35 cellular contexts compared by ENCODE assay signal in the genomic region with DNA sequence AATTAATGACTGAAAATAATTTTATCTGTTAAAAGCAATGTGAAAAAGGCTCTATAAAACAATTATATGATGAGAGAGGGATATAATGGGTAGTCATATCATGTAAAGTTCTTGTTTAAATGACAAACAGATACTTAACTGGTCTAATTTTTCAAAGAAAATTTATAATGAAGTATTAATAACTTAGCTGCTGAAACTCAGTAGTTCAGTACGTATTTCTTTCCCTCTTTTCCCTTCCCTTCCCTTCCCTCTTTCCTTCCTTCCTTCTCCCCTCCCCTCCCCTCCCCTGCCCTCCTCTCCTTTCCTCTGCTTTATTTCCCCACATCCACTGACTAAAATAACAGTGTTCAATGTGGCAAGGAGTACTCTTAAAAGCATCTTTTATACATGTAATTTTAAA.
A peak's percentile ranks its signal among the peaks of the same experiment; 100 is the strongest.
DNase-seq lines count a peak whose midpoint lies in the region; ATAC-seq, FAIRE-seq and TF ChIP-seq lines count a peak whose summit lies in the region.
"Had no signal": no experiment of that assay in that cellular context is flagged by ENCODE, and none has a peak within 500 bp of the region (broad histone marks: within the 10 kb centered on the region; RNA-seq: fewer than 3 reads in every experiment).

No MANE protein-coding gene starts in this region.

- no TSS peak for BruUV-seq in MCF 10A (replicated peaks; lab: Mats Ljungman, UMichigan)
- no TSS peak for BruUV-seq in HepG2 (replicated peaks; lab: Mats Ljungman, UMichigan)
- BruUV-seq in K562 (replicated peaks; lab: Mats Ljungman, UMichigan) = no TSS peak

- no peaks in the 10 kb centered on the region for H3K9me3 Mint-ChIP-seq in MCF 10A (ENCODE audit: unreplicated experiment)
- H3K9me3 Mint-ChIP-seq: CD4-positive, alpha-beta T cell; CD8-positive, alpha-beta memory T cell; CD8-positive, alpha-beta T cell had no signal

- TF ChIP-seq POLR2A in breast epithelium (IDR thresholded peaks at IDR 0.05) = no peak
- no peak for TF ChIP-seq POLR2A in HepG2 (IDR thresholded peaks at IDR 0.05; ENCODE audit: insufficient read depth in 1 of 2, low read depth in 2 of 2, low read length in 2 of 2)
- TF ChIP-seq POLR2A in right lobe of liver (IDR thresholded peaks at IDR 0.05) = no peak
- TF ChIP-seq POLR2A in K562 (conservative IDR thresholded peaks at IDR 0.05) = no peak

- TF ChIP-seq CTCF in MCF 10A (IDR thresholded peaks at IDR 0.05; ENCODE audit: unreplicated experiment) = no peak
- no peak for TF ChIP-seq CTCF in breast epithelium (IDR thresholded peaks at IDR 0.05)
- no peak for TF ChIP-seq CTCF in HepG2 (CRISPR knock-in tag; IDR thresholded peaks at IDR 0.05)
- no peak for TF ChIP-seq CTCF in right lobe of liver (IDR thresholded peaks at IDR 0.05)
- no peak for TF ChIP-seq CTCF in K562 (IDR thresholded peaks at IDR 0.05 in 2 of 3, conservative IDR thresholded peaks at IDR 0.05 in 1 of 3; ENCODE audit: insufficient read depth in 2 of 3, low read depth in 1 of 3, low read length in 3 of 3)

- no peaks in the 10 kb centered on the region for H3K27me3 ChIP-seq in breast epithelium
- H3K27me3 ChIP-seq in HepG2 (ENCODE audit: control insufficient read depth in 1 of 2, insufficient read depth in 2 of 2, low read length in 2 of 2) = no peaks in the 10 kb centered on the region
- H3K27me3 ChIP-seq in right lobe of liver = no peaks in the 10 kb centered on the region
- H3K27me3 ChIP-seq in K562 (ENCODE audit: control insufficient read depth in 2 of 2, insufficient read depth in 2 of 2, low read length in 2 of 2) = no peaks in the 10 kb centered on the region
- H3K27me3 ChIP-seq: BE2C; BLaER1; BLaER1 treated with 17β-estradiol and CSF1 and Interleukin-3, amounts not matched to agents 10 nM and 100 nM had no signal

- H3K79me2 ChIP-seq in HepG2 (ENCODE audit: insufficient read depth, low read length) (no peaks in the 10 kb centered on the region), K562 (ENCODE audit: control insufficient read depth, insufficient read depth, low read length) (no peaks in the 10 kb centered on the region)

- H2AFZ ChIP-seq in HepG2 (ENCODE audit: low read length) (no peak overlapping the region), K562 (ENCODE audit: low read depth, low read length) (no peak overlapping the region)

- FAIRE-seq in HepG2 (lab: Jason Lieb, UNC) (no peak), K562 (lab: Jason Lieb, UNC) (no peak)
- FAIRE-seq: A204.1, A549, D721Med had no signal

- POLR2A ChIA-PET in MCF 10A (lab: Yijun Ruan, JAX) = no interaction called here
- POLR2A ChIA-PET in HepG2 (lab: Yijun Ruan, JAX) = no interaction called here
- POLR2A ChIA-PET in K562 (lab: Yijun Ruan, JAX) = no interaction called here

- H3K4me2 ChIP-seq in HepG2 (ENCODE audit: low read depth, low read length) = no peak overlapping the region
- H3K4me2 ChIP-seq in K562 (ENCODE audit: insufficient read depth, low read length) = no peak overlapping the region
- H3K4me2 ChIP-seq: A549; BLaER1; BLaER1 treated with 17β-estradiol and CSF1 and Interleukin-3, amounts not matched to agents 10 nM and 100 nM had no signal

- H4K20me1 ChIP-seq in HepG2 (ENCODE audit: insufficient read depth, low read length) (no peaks in the 10 kb centered on the region), K562 (replicated peaks; ENCODE audit: control insufficient read depth, insufficient read depth, low read length) (no peaks in the 10 kb centered on the region)
- H4K20me1 ChIP-seq: BLaER1; BLaER1 treated with 17β-estradiol and CSF1 and Interleukin-3, amounts not matched to agents 10 nM and 100 nM had no signal

- H3K27ac ChIP-seq in breast epithelium = no peak overlapping the region
- no peak overlapping the region for H3K27ac ChIP-seq in HepG2 (ENCODE audit: extremely low read length, insufficient read depth, low read length)
- no peak overlapping the region for H3K27ac ChIP-seq in right lobe of liver
- H3K27ac ChIP-seq in K562 (ENCODE audit: extremely low read depth, low read depth, low read length) = no peak overlapping the region
- H3K27ac ChIP-seq: 22Rv1; A549; BLaER1; BLaER1 treated with 17β-estradiol and CSF1 and Interleukin-3, amounts not matched to agents 10 nM and 100 nM; C4-2B had no signal

- H3K9ac ChIP-seq in HepG2 (ENCODE audit: insufficient read depth, low read depth, low read length) (no peak overlapping the region), K562 (ENCODE audit: insufficient read depth in 1 of 2, low read depth in 2 of 2, low read length in 2 of 2) (no peak overlapping the region)
- H3K9ac ChIP-seq: BLaER1; BLaER1 treated with 17β-estradiol and CSF1 and Interleukin-3, amounts not matched to agents 10 nM and 100 nM had no signal

- ATAC-seq in HepG2 = no peak
- ATAC-seq in right lobe of liver = no peak
- ATAC-seq in K562 = no peak
- ATAC-seq: A549; CD8-positive, alpha-beta T cell had no signal

- no peak overlapping the region for H3K4me3 ChIP-seq in breast epithelium
- H3K4me3 ChIP-seq in HepG2 (replicated peaks in 1 of 3; ENCODE audit: insufficient read depth in 1 of 3, low read depth in 2 of 3, low read length in 3 of 3) = no peak overlapping the region
- H3K4me3 ChIP-seq in right lobe of liver = no peak overlapping the region
- no peak overlapping the region for H3K4me3 ChIP-seq in K562
- H3K4me3 ChIP-seq: A549; BLaER1; BLaER1 treated with 17β-estradiol and CSF1 and Interleukin-3, amounts not matched to agents 10 nM and 100 nM had no signal

- H3K36me3 Mint-ChIP-seq in MCF 10A (ENCODE audit: insufficient read depth, unreplicated experiment) = no peaks in the 10 kb centered on the region
- H3K36me3 Mint-ChIP-seq: CD14-positive monocyte; CD4-positive, alpha-beta memory T cell; CD4-positive, CD25-positive, alpha-beta regulatory T cell; CD8-positive, alpha-beta memory T cell; CD8-positive, alpha-beta T cell had no signal

- H3K4me1 ChIP-seq in breast epithelium (no peaks in the 10 kb centered on the region), HepG2 (ENCODE audit: insufficient read depth, low read length) (no peaks in the 10 kb centered on the region), right lobe of liver (no peaks in the 10 kb centered on the region), K562 (replicated peaks in 1 of 2; ENCODE audit: control insufficient read depth in 2 of 2, insufficient read depth in 2 of 2, low read length in 2 of 2) (no peaks in the 10 kb centered on the region)
- H3K4me1 ChIP-seq: A549; BE2C; BLaER1; BLaER1 treated with 17β-estradiol and CSF1 and Interleukin-3, amounts not matched to agents 10 nM and 100 nM; Caco-2 had no signal

- no peak overlapping the region for H3K4me3 Mint-ChIP-seq in MCF 10A (ENCODE audit: unreplicated experiment)
- H3K4me3 Mint-ChIP-seq: B cell; CD14-positive monocyte; CD4-positive, alpha-beta memory T cell; CD4-positive, alpha-beta T cell; CD4-positive, CD25-positive, alpha-beta regulatory T cell; CD8-positive, alpha-beta memory T cell; CD8-positive, alpha-beta T cell had no signal

- no peaks in the 10 kb centered on the region for H3K36me3 ChIP-seq in breast epithelium
- no peaks in the 10 kb centered on the region for H3K36me3 ChIP-seq in HepG2 (replicated peaks in 1 of 2; ENCODE audit: control insufficient read depth in 1 of 2, insufficient read depth in 2 of 2, low read length in 2 of 2)
- H3K36me3 ChIP-seq in right lobe of liver = no peaks in the 10 kb centered on the region
- no peaks in the 10 kb centered on the region for H3K36me3 ChIP-seq in K562 (ENCODE audit: control insufficient read depth, insufficient read depth, low read length)
- H3K36me3 ChIP-seq: BE2C; BLaER1; BLaER1 treated with 17β-estradiol and CSF1 and Interleukin-3, amounts not matched to agents 10 nM and 100 nM had no signal

- in situ Hi-C loops in HepG2 (cut with HindIII; ENCODE audit: extremely low pct_ligation_motif_present, low pct_unique_long_range_greater_than_20kb) = no loop called here
- in situ Hi-C loops in K562 (cut with MboI) = no loop called here

- no peak for TF ChIP-seq RAD21 in HepG2 (CRISPR knock-in tag; IDR thresholded peaks at IDR 0.05)
- no peak for TF ChIP-seq RAD21 in K562 (CRISPR knock-in tag; conservative IDR thresholded peaks at IDR 0.05 in 1 of 2, IDR thresholded peaks at IDR 0.05 in 1 of 2)

- WGBS in HepG2 (ENCODE audit: low lambda C conversion rate) = 5% methylated on average over 1 of the region's 1 CpG
- 54% methylated on average over 1 of the region's 1 CpG for WGBS in right lobe of liver (ENCODE audit: insufficient coverage, low coverage, low lambda C conversion rate, missing lambda C conversion rate)
- WGBS in K562 (ENCODE audit: insufficient coverage, low coverage, missing lambda C conversion rate) = 0% methylated on average over 1 of the region's 1 CpG

- H3K9me1 ChIP-seq in K562 (ENCODE audit: control insufficient read depth, insufficient read depth, low read length) = no peaks in the 10 kb centered on the region

- TF ChIP-seq EP300 in HepG2 (IDR thresholded peaks at IDR 0.05; ENCODE audit: low read depth in 2 of 2, low read length in 2 of 2) = no peak
- TF ChIP-seq EP300 in HepG2 (CRISPR knock-in tag; IDR thresholded peaks at IDR 0.05; ENCODE audit: borderline replicate concordance) = no peak
- no peak for TF ChIP-seq EP300 in K562 (IDR thresholded peaks at IDR 0.05; ENCODE audit: low read length)

- H3K9me3 ChIP-seq in breast epithelium (no peaks in the 10 kb centered on the region), HepG2 (ENCODE audit: low read length) (no peaks in the 10 kb centered on the region), right lobe of liver (no peaks in the 10 kb centered on the region), K562 (replicated peaks; ENCODE audit: control insufficient read depth, insufficient read depth, low read depth, low read length) (no peaks in the 10 kb centered on the region)
- H3K9me3 ChIP-seq: A549; BE2C; BLaER1; BLaER1 treated with 17β-estradiol and CSF1 and Interleukin-3, amounts not matched to agents 10 nM and 100 nM; Caco-2 had no signal

- DNase-seq in MCF 10A (ENCODE audit: unreplicated experiment) (no peak), breast epithelium (ENCODE audit: low spot score in 2 of 2) (no peak), HepG2 (ENCODE audit: low spot score) (no peak), right lobe of liver (no peak), K562 (ENCODE audit: extremely low read depth in 1 of 4, low spot score in 3 of 4) (no peak), globus pallidus (ENCODE audit: low spot score) (no peak)
- DNase-seq: 8988T; ACHN; AML-193; BE2C; C1 segment of cervical spinal cord; Caco-2; Calu3; CD4-positive, alpha-beta memory T cell; CD4-positive, alpha-beta T cell; CD4-positive, CD25-positive, alpha-beta regulatory T cell; CD8-positive, alpha-beta memory T cell; CD8-positive, alpha-beta T cell; COR-L47; DMS 273 treated with DMSO at 0.1 percent for 48 hours; DMS153; DMS53; DMS79; DMS79 treated with DMSO at 0.1 percent for 48 hours; DND-41; EL had no signal

- H3K4me1 Mint-ChIP-seq in MCF 10A (ENCODE audit: insufficient read depth, unreplicated experiment) = peaks cover 40% of the 10 kb centered on the region
- H3K4me1 Mint-ChIP-seq: B cell; CD14-positive monocyte; CD4-positive, alpha-beta memory T cell; CD4-positive, CD25-positive, alpha-beta regulatory T cell; CD8-positive, alpha-beta memory T cell had no signal

- peak overlapping the region; percentile 96 for H3K27ac Mint-ChIP-seq in MCF 10A (ENCODE audit: low read depth, unreplicated experiment)
- H3K27ac Mint-ChIP-seq: B cell; CD14-positive monocyte; CD4-positive, alpha-beta memory T cell; CD4-positive, alpha-beta T cell; CD4-positive, CD25-positive, alpha-beta regulatory T cell; CD8-positive, alpha-beta memory T cell; CD8-positive, alpha-beta T cell had no signal

- no peaks in the 10 kb centered on the region for H3K27me3 Mint-ChIP-seq in MCF 10A (ENCODE audit: insufficient read depth, unreplicated experiment)
- H3K27me3 Mint-ChIP-seq: CD4-positive, CD25-positive, alpha-beta regulatory T cell; CD8-positive, alpha-beta memory T cell had no signal

- CTCF ChIA-PET in MCF 10A (lab: Yijun Ruan, JAX) = no interaction called here
- CTCF ChIA-PET in HepG2 (lab: Yijun Ruan, JAX; ENCODE audit: low intra/inter-chr PET ratio, low total read pairs) = no interaction called here
- CTCF ChIA-PET in K562 (lab: Yijun Ruan, JAX; ENCODE audit: low intra/inter-chr PET ratio) = no interaction called here

- intact Hi-C loops in MCF 10A (cut with micrococcal nuclease) = no loop called here
- intact Hi-C loops in breast epithelium (cut with DNase I; ENCODE audit: low total_unique reads) = no loop called here
- intact Hi-C loops in HepG2 (cut with micrococcal nuclease; ENCODE audit: unreplicated experiment) = no loop called here
- intact Hi-C loops in right lobe of liver (cut with DNase I) = no loop called here
- intact Hi-C loops in K562 (cut with micrococcal nuclease) = no loop called here
